In genomic region chr21:37005548-37006242, GRCh38 we compare ENCODE assay signal across 1 cellular context.
TF ChIP-seq lines count a peak whose summit lies in the region.

No MANE protein-coding gene starts in this region.

TF ChIP-seq in IMR-90, 13 proteins besides CTCF, POLR2A, EP300 and RAD21:
- no peak for TF ChIP-seq FOS (IDR thresholded peaks at IDR 0.05; ENCODE audit: low read depth, low read length)
- no peak for TF ChIP-seq BHLHE40 (IDR thresholded peaks at IDR 0.05; ENCODE audit: low read depth, low read length)
- TF ChIP-seq MAFK (IDR thresholded peaks at IDR 0.05; ENCODE audit: low read depth, low read length): no peak
- no peak for TF ChIP-seq RCOR1 (IDR thresholded peaks at IDR 0.05; ENCODE audit: insufficient replicate concordance, low read length)
